14 cellular contexts compared by ENCODE assay signal in the genomic region with DNA sequence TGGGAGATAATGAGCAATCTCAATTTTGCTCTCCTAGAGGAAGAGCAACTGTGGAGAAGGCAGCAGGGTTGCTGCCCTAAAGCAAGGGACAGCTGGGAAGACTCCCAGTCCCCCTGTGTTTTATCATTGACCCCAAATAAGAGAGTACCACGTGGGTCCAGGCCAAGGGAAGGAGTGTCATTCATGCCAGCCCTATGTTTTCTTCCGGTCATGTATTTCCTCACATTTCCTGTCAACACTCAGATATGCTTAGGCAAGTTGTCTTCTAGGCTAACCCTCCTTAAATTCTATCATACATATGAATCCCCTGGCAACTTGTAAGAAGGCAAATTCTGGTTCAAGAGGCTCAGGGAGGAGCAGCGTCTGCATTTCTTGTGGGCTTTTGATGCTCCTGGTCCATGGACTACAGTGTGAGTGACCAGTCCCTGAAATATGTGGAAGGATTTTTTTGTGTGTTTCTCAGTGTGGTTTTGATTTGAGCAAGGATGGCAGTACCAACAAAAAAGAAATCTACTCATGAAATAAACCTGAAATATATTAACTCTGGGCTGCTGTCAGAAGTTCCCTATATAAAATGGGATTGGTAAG.
"Had no signal": no experiment of that assay in that cellular context is flagged by ENCODE, and none has a peak within 500 bp of the region (broad histone marks: within the 10 kb centered on the region; RNA-seq: fewer than 3 reads in every experiment).

No MANE protein-coding gene starts in this region.

- H3K4me3 ChIP-seq: coronary artery, upper lobe of right lung had no signal

- H3K27ac ChIP-seq: coronary artery, epithelial cell of prostate, upper lobe of right lung had no signal

- H3K27me3 Mint-ChIP-seq: activated CD4-positive, alpha-beta T cell treated with anti-CD3 and anti-CD28 coated beads, Interleukin-2, amount 10 ng/mL, durations not matched to agents 7 days and 5 days; naive thymus-derived CD4-positive, alpha-beta T cell; progenitor cell of endocrine pancreas; stimulated activated naive CD8-positive, alpha-beta T cell treated with anti-CD3 and anti-CD28 coated beads, Interleukin-15, Interleukin-2, amounts not matched to agents 100 ng/mL and 50 ng/mL, for 24 hours had no signal

- H3K4me3 Mint-ChIP-seq: activated CD4-positive, alpha-beta T cell treated with anti-CD3 and anti-CD28 coated beads, Interleukin-2, amount 10 ng/mL, durations not matched to agents 7 days and 5 days; naive thymus-derived CD4-positive, alpha-beta T cell; stimulated activated naive CD8-positive, alpha-beta T cell treated with anti-CD3 and anti-CD28 coated beads, Interleukin-15, Interleukin-2, amounts not matched to agents 100 ng/mL and 50 ng/mL, for 24 hours had no signal

- H3K9me3 Mint-ChIP-seq: activated naive CD4-positive, alpha-beta T cell treated with anti-CD3 and anti-CD28 coated beads, Interleukin-2, amount 50 U/mL, for 72 hours; stimulated activated naive CD8-positive, alpha-beta T cell treated with anti-CD3 and anti-CD28 coated beads, Interleukin-15, Interleukin-2, amounts not matched to agents 100 ng/mL and 50 ng/mL, for 24 hours had no signal

- H3K9me3 ChIP-seq: upper lobe of right lung had no signal

- H3K27ac Mint-ChIP-seq: activated CD4-positive, alpha-beta T cell treated with anti-CD3 and anti-CD28 coated beads, Interleukin-2, amount 10 ng/mL, durations not matched to agents 7 days and 5 days; activated naive CD4-positive, alpha-beta T cell treated with anti-CD3 and anti-CD28 coated beads, Interleukin-2, amount 50 U/mL, for 72 hours; progenitor cell of endocrine pancreas; stimulated activated naive CD8-positive, alpha-beta T cell treated with anti-CD3 and anti-CD28 coated beads, Interleukin-15, Interleukin-2, amounts not matched to agents 100 ng/mL and 50 ng/mL, for 24 hours had no signal

- DNase-seq: activated CD4-positive, alpha-beta T cell treated with anti-CD3 and anti-CD28 coated beads, Interleukin-2, amount 10 ng/mL, durations not matched to agents 7 days and 5 days; activated CD4-positive, CD25-positive, alpha-beta regulatory T cell; activated CD8-positive, alpha-beta memory T cell treated with anti-CD3 and anti-CD28 coated beads for 24 hours; effector memory CD4-positive, alpha-beta T cell; left cardiac atrium; mammary epithelial cell; naive thymus-derived CD4-positive, alpha-beta T cell; right cardiac atrium; upper lobe of right lung had no signal

- H3K27me3 ChIP-seq: upper lobe of right lung had no signal

- ATAC-seq: activated naive CD4-positive, alpha-beta T cell treated with anti-CD3 and anti-CD28 coated beads, Interleukin-2, amount 50 U/mL, for 72 hours; naive thymus-derived CD4-positive, alpha-beta T cell; right cardiac atrium; upper lobe of right lung had no signal
